In the genomic region with DNA sequence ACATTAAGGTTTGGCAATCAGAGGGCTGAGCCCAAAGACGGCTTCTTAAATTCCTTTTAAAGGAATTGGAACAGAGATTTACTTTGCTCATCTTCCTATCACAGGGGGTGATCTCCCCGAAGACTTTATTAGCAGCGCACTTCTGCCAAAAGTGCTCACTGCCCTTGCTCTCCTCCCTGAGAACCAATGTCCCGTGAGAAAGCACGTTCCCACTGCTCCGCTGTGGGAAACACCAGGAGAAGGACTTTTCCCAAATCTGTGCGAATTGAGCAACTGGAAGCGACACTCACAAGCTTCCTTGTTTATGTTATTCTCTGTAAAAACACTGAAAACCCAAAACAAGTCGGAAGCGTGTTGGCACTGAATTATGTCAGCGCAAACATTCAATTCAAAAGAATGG, we compare ENCODE assay signal across 15 cellular contexts.
"Had no signal": no experiment of that assay in that cellular context is flagged by ENCODE, and none has a peak within 500 bp of the region (broad histone marks: within the 10 kb centered on the region; RNA-seq: fewer than 3 reads in every experiment).

No MANE protein-coding gene starts in this region.

- H3K4me1 ChIP-seq: pancreas, SJSA1, upper lobe of right lung had no signal

- H3K9me3 ChIP-seq: ascending aorta, esophagus muscularis mucosa, pancreas, SJSA1, upper lobe of right lung had no signal

- H3K27ac ChIP-seq: ascending aorta, esophagus muscularis mucosa, neural progenitor cell, pancreas, SJSA1, upper lobe of right lung had no signal

- H3K27me3 ChIP-seq: ascending aorta, esophagus muscularis mucosa, neural progenitor cell, pancreas, SJSA1, upper lobe of right lung had no signal

- H3K4me3 ChIP-seq: ascending aorta, esophagus muscularis mucosa, neural progenitor cell, pancreas, SJSA1, upper lobe of right lung had no signal

- DNase-seq: activated CD4-positive, alpha-beta T cell treated with anti-CD3 and anti-CD28 coated beads, Interleukin-2, amount 50 U/mL, for 1 hour; activated CD8-positive, alpha-beta memory T cell treated with anti-CD3 and anti-CD28 coated beads for 24 hours; activated naive CD8-positive, alpha-beta T cell treated with anti-CD3 and anti-CD28 coated beads, Interleukin-2, amount 50 U/mL, for 24 hours; left colon; midbrain; pancreas; small intestine; stimulated activated CD4-positive, alpha-beta T cell treated with anti-CD3 and anti-CD28 coated beads, Interleukin-4, amount 100 ng/mL, for 4 hours; stimulated activated CD8-positive, alpha-beta memory T cell treated with anti-CD3 and anti-CD28 coated beads, Interleukin-4, amount 100 ng/mL, for 48 hours; stimulated activated naive CD8-positive, alpha-beta T cell treated with anti-CD3 and anti-CD28 coated beads, Interleukin-15, Interleukin-2, amounts not matched to agents 100 U/mL and 50 U/mL, for 24 hours; upper lobe of right lung had no signal

- ATAC-seq: activated naive CD8-positive, alpha-beta T cell treated with anti-CD3 and anti-CD28 coated beads, Interleukin-2, amount 50 U/mL, for 24 hours; left colon; pancreas; stimulated activated naive CD8-positive, alpha-beta T cell treated with anti-CD3 and anti-CD28 coated beads, Interleukin-15, Interleukin-2, amounts not matched to agents 100 U/mL and 50 U/mL, for 24 hours; upper lobe of right lung had no signal

- H3K36me3 ChIP-seq: ascending aorta, esophagus muscularis mucosa, neural progenitor cell, pancreas, SJSA1, upper lobe of right lung had no signal
